8 cellular contexts compared by ENCODE assay signal in the genomic region with DNA sequence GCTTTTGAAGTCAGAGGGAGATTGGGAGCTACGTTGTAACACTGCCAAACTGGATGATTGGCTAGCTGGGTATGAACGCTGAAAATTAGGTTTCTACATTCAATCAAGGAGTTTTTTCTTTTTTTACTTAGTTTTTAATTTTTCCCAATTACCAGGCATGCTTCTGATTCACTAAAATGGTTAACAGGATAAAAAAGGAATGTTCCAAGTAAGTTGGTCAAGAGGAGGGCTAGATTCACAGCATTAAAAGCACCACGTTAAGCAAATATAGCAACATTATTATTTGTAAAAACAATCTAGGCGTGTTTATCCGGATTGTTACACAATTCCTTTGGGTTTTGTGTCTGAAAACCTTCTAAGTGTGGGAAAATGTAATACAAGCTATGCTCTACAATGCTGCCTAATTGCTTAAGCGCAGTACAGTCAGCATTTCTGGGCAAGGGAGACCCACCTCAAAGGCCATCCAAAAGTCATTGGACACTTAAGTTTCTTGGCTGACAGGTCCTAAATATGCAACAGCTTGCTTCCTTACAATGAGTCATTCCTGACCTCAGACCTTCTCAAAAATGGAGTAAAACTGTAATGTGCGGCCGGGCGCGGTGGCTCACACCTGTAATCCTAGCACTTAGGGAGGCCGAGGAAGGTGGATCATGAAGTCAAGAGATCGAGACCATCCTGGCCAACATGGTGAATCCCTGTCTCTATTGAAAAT. TPM values are rescaled to one million over a fixed set of nuclear protein-coding genes. Genes with fewer than 3 reads are reported as not detected.
DNase-seq lines count a peak whose midpoint lies in the region; ATAC-seq, FAIRE-seq and TF ChIP-seq lines count a peak whose summit lies in the region.

No MANE protein-coding gene starts in this region.

- peaks cover 64% of the 10 kb centered on the region for H3K4me1 ChIP-seq in DND-41 (ENCODE audit: insufficient read depth, low read length)
- peaks cover 35% of the 10 kb centered on the region for H3K4me1 ChIP-seq in astrocyte (ENCODE audit: insufficient read depth, low read length)

- no peak for DNase-seq in DND-41
- peak; percentile 26 for DNase-seq in NCI-H69 (lab: John Stamatoyannopoulos, UW)
- peak; percentile 88 for DNase-seq in astrocyte (ENCODE audit: low read depth)
- DNase-seq in immature natural killer cell = no peak
- no peak for DNase-seq in stimulated activated naive B cell treated with anti-CD40 and anti-IgM and Interleukin-4, amounts not matched to agents 10 μg/mL and 1 μg/mL and 100 μg/mL, for 72 hours
- no peak for DNase-seq in NCI-H345 (lab: John Stamatoyannopoulos, UW)
- DNase-seq in hippocampal formation (lab: John Stamatoyannopoulos, UW) = no peak

- H3K9me3 Mint-ChIP-seq in astrocyte (ENCODE audit: unreplicated experiment) (no peaks in the 10 kb centered on the region), immature natural killer cell (no peaks in the 10 kb centered on the region)
- no peaks in the 10 kb centered on the region for H3K9me3 Mint-ChIP-seq in stimulated activated naive B cell treated with anti-CD40 and anti-IgM and Interleukin-4, amounts not matched to agents 10 μg/mL and 1 μg/mL and 100 μg/mL, for 72 hours

- H3K9me3 ChIP-seq in DND-41 (ENCODE audit: insufficient read depth, low read length, severe bottlenecking) (no peaks in the 10 kb centered on the region), astrocyte (ENCODE audit: insufficient read depth, low read depth, low read length) (no peaks in the 10 kb centered on the region)

- ATAC-seq in DND-41 (ENCODE audit: insufficient read depth, low read depth) (no peak), GM19452 (IDR thresholded peaks at IDR 0.05; ENCODE audit: unreplicated experiment) (no peak)
- ATAC-seq in stimulated activated naive B cell treated with anti-CD40 and anti-IgM and Interleukin-4, amounts not matched to agents 10 μg/mL and 1 μg/mL and 100 μg/mL, for 72 hours (replicated peaks) = no peak

- FAIRE-seq in astrocyte (lab: Jason Lieb, UNC) = no peak

- H2AFZ ChIP-seq in DND-41 (ENCODE audit: low read depth, low read length) (no peak overlapping the region), astrocyte (ENCODE audit: low read depth, low read length) (no peak overlapping the region)

- H3K27me3 ChIP-seq in DND-41 (ENCODE audit: insufficient read depth, low read length, poor library complexity) (no peaks in the 10 kb centered on the region), astrocyte (ENCODE audit: insufficient read depth, low read length) (no peaks in the 10 kb centered on the region)

- H4K20me1 ChIP-seq in DND-41 (ENCODE audit: insufficient read depth, low read length) (peaks cover 35% of the 10 kb centered on the region), astrocyte (ENCODE audit: insufficient read depth, low read length) (peaks cover 44% of the 10 kb centered on the region)

- peak overlapping the region; percentile 98 for H3K4me3 Mint-ChIP-seq in astrocyte (ENCODE audit: unreplicated experiment)
- peak overlapping the region; percentile 94 to 100 (median 100) for H3K4me3 Mint-ChIP-seq in immature natural killer cell
- H3K4me3 Mint-ChIP-seq in stimulated activated naive B cell treated with anti-CD40 and anti-IgM and Interleukin-4, amounts not matched to agents 10 μg/mL and 1 μg/mL and 100 μg/mL, for 72 hours = peak overlapping the region; percentile 87 to 96

- peaks cover 30% of the 10 kb centered on the region for H3K4me1 Mint-ChIP-seq in astrocyte (ENCODE audit: low read depth, unreplicated experiment)
- H3K4me1 Mint-ChIP-seq in immature natural killer cell = peaks cover 36 to 44% of the 10 kb centered on the region in 2 donors
- H3K4me1 Mint-ChIP-seq in stimulated activated naive B cell treated with anti-CD40 and anti-IgM and Interleukin-4, amounts not matched to agents 10 μg/mL and 1 μg/mL and 100 μg/mL, for 72 hours = peaks cover 29 to 55% of the 10 kb centered on the region in 2 donors

- H3K9ac ChIP-seq in DND-41 (ENCODE audit: low read depth, low read length) (peak overlapping the region; percentile 78), astrocyte (ENCODE audit: low read length) (peak overlapping the region; percentile 98)

- H3K4me3 ChIP-seq in DND-41 (ENCODE audit: low read depth in 1 of 2, low read length in 2 of 2) (peak overlapping the region; percentile 43 to 83; a peak in 3 of 4 replicates), astrocyte (ENCODE audit: insufficient read depth, low read depth, low read length) (peak overlapping the region; percentile 99)

- H3K36me3 Mint-ChIP-seq in astrocyte (ENCODE audit: low read depth, unreplicated experiment) = peaks cover 13% of the 10 kb centered on the region
- H3K36me3 Mint-ChIP-seq in immature natural killer cell = peaks cover 0 to 22% (median 0%) of the 10 kb centered on the region in 3 donors
- peaks cover 38 to 46% of the 10 kb centered on the region in 2 donors for H3K36me3 Mint-ChIP-seq in stimulated activated naive B cell treated with anti-CD40 and anti-IgM and Interleukin-4, amounts not matched to agents 10 μg/mL and 1 μg/mL and 100 μg/mL, for 72 hours

- peaks cover 50% of the 10 kb centered on the region for H3K36me3 ChIP-seq in DND-41 (ENCODE audit: insufficient read depth, low read length)
- H3K36me3 ChIP-seq in astrocyte (ENCODE audit: insufficient read depth, low read length) = peaks cover 38% of the 10 kb centered on the region

- H3K27ac Mint-ChIP-seq in astrocyte (ENCODE audit: unreplicated experiment) (peak overlapping the region; percentile 98), immature natural killer cell (peak overlapping the region; percentile 64 to 96 (median 86))
- peak overlapping the region; percentile 100 for H3K27ac Mint-ChIP-seq in stimulated activated naive B cell treated with anti-CD40 and anti-IgM and Interleukin-4, amounts not matched to agents 10 μg/mL and 1 μg/mL and 100 μg/mL, for 72 hours

- H3K27ac ChIP-seq in DND-41 (ENCODE audit: low read length) (peak overlapping the region; percentile 73), astrocyte (ENCODE audit: low read depth, low read length) (peak overlapping the region; percentile 72)

- no peaks in the 10 kb centered on the region for H3K27me3 Mint-ChIP-seq in astrocyte (ENCODE audit: low read depth, unreplicated experiment)
- peaks cover 7 to 17% (median 7%) of the 10 kb centered on the region in 3 donors for H3K27me3 Mint-ChIP-seq in immature natural killer cell (ENCODE audit: low read depth in 3 of 3)
- no peaks in the 10 kb centered on the region for H3K27me3 Mint-ChIP-seq in stimulated activated naive B cell treated with anti-CD40 and anti-IgM and Interleukin-4, amounts not matched to agents 10 μg/mL and 1 μg/mL and 100 μg/mL, for 72 hours

- TF ChIP-seq CTCF in DND-41 (IDR thresholded peaks at IDR 0.05; ENCODE audit: borderline replicate concordance, extremely low read depth, low read length, poor library complexity, severe bottlenecking) (peak; percentile 2), astrocyte (IDR thresholded peaks at IDR 0.05; ENCODE audit: insufficient read depth, low read depth, low read length) (no peak)

- H3K79me2 ChIP-seq in DND-41 (ENCODE audit: insufficient read depth, low read length) = peaks cover 69% of the 10 kb centered on the region
- peaks cover 52% of the 10 kb centered on the region for H3K79me2 ChIP-seq in astrocyte (ENCODE audit: insufficient read depth, low read length)

- H3K4me2 ChIP-seq in DND-41 (ENCODE audit: insufficient read depth, low read length) (peak overlapping the region; percentile 78), astrocyte (ENCODE audit: low read length) (peak overlapping the region; percentile 94)

RNA-seq across cellular contexts. Expression of a gene that starts 1.2 kb away (rescaled TPM):
- total RNA-seq in astrocyte = 1,543 and 1,660 TPM in 2 replicates
- polyA plus RNA-seq in immature natural killer cell = 1,000 to 10,000 TPM in 1 of 3 donors, 100 to 1,000 TPM in 2; 528 to 1,271 (median 768) TPM

RNA-seq across cellular contexts. Expression of a gene that starts 5.2 kb away (rescaled TPM):
- total RNA-seq in astrocyte = 95.5 and 123 TPM in 2 replicates
- 10 to 100 TPM in 2 of 3 donors, 1 to 10 TPM in 1; 9.7 to 26.4 (median 11.3) TPM for polyA plus RNA-seq in immature natural killer cell

Comparison
In these comparisons a context has a peak if more than half of its experiments do, and no peak if none do; other contexts are left out.
1. DNase-seq: peak in NCI-H69 (single experiment) and astrocyte (single experiment); none in DND-41 (single experiment), immature natural killer cell (0 of 3), stimulated activated naive B cell treated with anti-CD40 and anti-IgM and Interleukin-4, amounts not matched to agents 10 μg/mL and 1 μg/mL and 100 μg/mL, for 72 hours (single experiment), NCI-H345 (single experiment) and hippocampal formation (0 of 2).
2. Peak in every context shown above with its lines, with median percentiles within 50 percentile points of each other: H3K27ac Mint-ChIP-seq and H3K4me3 Mint-ChIP-seq.